Comparison of ENCODE assay signal across 1 cellular context in the genomic region with DNA sequence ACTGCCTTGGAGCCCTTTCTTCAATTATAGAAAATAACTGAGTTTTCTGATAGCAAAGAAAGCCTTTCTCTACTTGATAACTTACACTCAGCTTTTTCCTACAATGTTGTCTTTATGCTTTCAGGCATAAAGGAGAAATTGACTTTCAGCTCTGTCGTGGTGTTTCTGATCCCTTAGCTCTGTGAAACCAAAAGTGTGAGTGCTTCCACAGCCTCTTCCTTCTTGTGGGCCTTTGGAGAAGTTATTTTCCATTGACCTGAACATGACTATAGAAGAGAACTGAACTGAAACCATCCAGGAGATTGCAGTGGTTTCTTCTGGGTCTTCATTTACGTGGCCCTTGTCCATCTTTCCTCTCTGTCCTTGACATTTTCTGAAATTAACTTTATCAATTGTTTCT.
TF ChIP-seq lines count a peak whose summit lies in the region.

No MANE protein-coding gene starts in this region.

TF ChIP-seq in HepG2, 621 proteins besides CTCF, POLR2A, EP300 and RAD21:
- no peak for TF ChIP-seq SOX13 (IDR thresholded peaks at IDR 0.05)
- no peak for TF ChIP-seq SOX13 (CRISPR knock-in tag; conservative IDR thresholded peaks at IDR 0.05 in 1 of 2, IDR thresholded peaks at IDR 0.05 in 1 of 2)
- TF ChIP-seq NBN (conservative IDR thresholded peaks at IDR 0.05): no peak
- TF ChIP-seq ZNF713 (CRISPR knock-in tag; IDR thresholded peaks at IDR 0.05): no peak
- no peak for TF ChIP-seq FOSL1 (CRISPR knock-in tag; IDR thresholded peaks at IDR 0.05; ENCODE audit: borderline replicate concordance)
- TF ChIP-seq KIAA2018 (CRISPR knock-in tag; IDR thresholded peaks at IDR 0.05; ENCODE audit: borderline replicate concordance): no peak
- TF ChIP-seq NFIB (CRISPR knock-in tag; IDR thresholded peaks at IDR 0.05; ENCODE audit: borderline replicate concordance): no peak
TF ChIP-seq in HepG2: peak in this region for 0.
